Comparison of ENCODE assay signal across 9 cellular contexts in the genomic region with DNA sequence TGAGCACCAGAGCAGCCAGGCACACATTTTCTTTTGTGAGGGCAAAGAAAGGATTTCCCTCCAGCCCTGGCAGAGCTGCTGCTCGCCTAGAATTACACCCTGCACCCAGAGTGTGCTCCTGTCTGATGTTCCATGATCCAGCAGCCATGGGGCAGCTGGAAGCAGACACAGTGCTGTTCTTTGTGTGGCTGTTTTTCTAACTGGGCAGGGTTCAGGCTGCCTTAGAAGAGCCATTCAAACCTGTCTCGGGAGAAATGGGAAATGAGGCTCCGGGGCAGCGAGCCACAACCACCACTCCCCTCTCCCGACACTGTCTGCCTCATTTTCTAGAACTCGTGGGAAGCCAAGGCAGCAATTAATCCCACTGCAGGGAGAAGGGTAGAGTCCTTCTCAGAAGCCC. TPM values are rescaled to one million over a fixed set of nuclear protein-coding genes. Genes with fewer than 3 reads are reported as not detected.
A peak's percentile ranks its signal among the peaks of the same experiment; 100 is the strongest.
DNase-seq lines count a peak whose midpoint lies in the region; ATAC-seq, FAIRE-seq and TF ChIP-seq lines count a peak whose summit lies in the region.
"Had no signal": no experiment of that assay in that cellular context is flagged by ENCODE, and none has a peak within 500 bp of the region (broad histone marks: within the 10 kb centered on the region; RNA-seq: fewer than 3 reads in every experiment).

No MANE protein-coding gene starts in this region.

- no peak overlapping the region for H3K9ac ChIP-seq in HepG2 (ENCODE audit: insufficient read depth, low read depth, low read length)

- H3K27ac Mint-ChIP-seq in brain: peak overlapping the region; percentile 93 to 98 (median 98)
- H3K27ac Mint-ChIP-seq in stimulated activated memory B cell treated with anti-CD40 and anti-IgM and Interleukin-4, amounts not matched to agents 10 μg/mL and 1 μg/mL and 100 μg/mL, for 72 hours: peak overlapping the region; percentile 31

- no peak overlapping the region for H3K4me3 ChIP-seq in HepG2 (replicated peaks in 1 of 3; ENCODE audit: insufficient read depth in 1 of 3, low read depth in 2 of 3, low read length in 3 of 3)

- H3K4me1 ChIP-seq in HepG2 (ENCODE audit: insufficient read depth, low read length): peaks cover 38% of the 10 kb centered on the region

- H3K9me3 Mint-ChIP-seq in brain: peaks cover 0 to 23% (median 12%) of the 10 kb centered on the region in 5 experiments
- H3K9me3 Mint-ChIP-seq in stimulated activated memory B cell treated with anti-CD40 and anti-IgM and Interleukin-4, amounts not matched to agents 10 μg/mL and 1 μg/mL and 100 μg/mL, for 72 hours: peaks cover 4% of the 10 kb centered on the region

- intact Hi-C loops in HepG2 (cut with micrococcal nuclease; ENCODE audit: unreplicated experiment): no loop called here

- H3K27ac ChIP-seq in HepG2 (ENCODE audit: extremely low read length, insufficient read depth, low read length): no peak overlapping the region

- peak overlapping the region in 4 of 5 experiments; percentile 25 to 67 (median 56) for H3K4me3 Mint-ChIP-seq in brain
- no peak overlapping the region for H3K4me3 Mint-ChIP-seq in stimulated activated memory B cell treated with anti-CD40 and anti-IgM and Interleukin-4, amounts not matched to agents 10 μg/mL and 1 μg/mL and 100 μg/mL, for 72 hours
- H3K4me3 Mint-ChIP-seq: activated B cell treated with CpG ODN at 0.5 μM for 24 hours had no signal

- ATAC-seq in HepG2 (peak; percentile 70), GM19455 (IDR thresholded peaks at IDR 0.05; ENCODE audit: unreplicated experiment) (no peak), HG02852 (IDR thresholded peaks at IDR 0.05; ENCODE audit: unreplicated experiment) (no peak)
- no peak for ATAC-seq in stimulated activated memory B cell treated with anti-CD40 and anti-IgM and Interleukin-4, amounts not matched to agents 10 μg/mL and 1 μg/mL and 100 μg/mL, for 72 hours

- H4K20me1 ChIP-seq in HepG2 (ENCODE audit: insufficient read depth, low read length): no peaks in the 10 kb centered on the region; the same call in 1 of the 2 replicates

- no TSS peak for BruUV-seq in HepG2 (replicated peaks; lab: Mats Ljungman, UMichigan)

- no peak overlapping the region; the same call in 1 of the 2 replicates for H3K4me2 ChIP-seq in HepG2 (ENCODE audit: low read depth, low read length)

- peaks cover 55% of the 10 kb centered on the region for H3K4me1 Mint-ChIP-seq in brain
- peaks cover 32% of the 10 kb centered on the region for H3K4me1 Mint-ChIP-seq in stimulated activated memory B cell treated with anti-CD40 and anti-IgM and Interleukin-4, amounts not matched to agents 10 μg/mL and 1 μg/mL and 100 μg/mL, for 72 hours

- H2AFZ ChIP-seq in HepG2 (ENCODE audit: low read length): no peak overlapping the region

- peaks cover 50% of the 10 kb centered on the region for H3K79me2 ChIP-seq in HepG2 (ENCODE audit: insufficient read depth, low read length)

- FAIRE-seq in HepG2 (lab: Jason Lieb, UNC) (no peak), HTR-8/SVneo (lab: Jason Lieb, UNC) (no peak)

- peaks cover 6% of the 10 kb centered on the region for H3K27me3 Mint-ChIP-seq in brain
- H3K27me3 Mint-ChIP-seq in stimulated activated memory B cell treated with anti-CD40 and anti-IgM and Interleukin-4, amounts not matched to agents 10 μg/mL and 1 μg/mL and 100 μg/mL, for 72 hours: no peaks in the 10 kb centered on the region
- H3K27me3 Mint-ChIP-seq: activated B cell treated with CpG ODN at 0.5 μM for 24 hours had no signal

- H3K9me3 ChIP-seq in HepG2 (ENCODE audit: low read length): peaks cover 20% of the 10 kb centered on the region

- TF ChIP-seq EP300 in HepG2 (IDR thresholded peaks at IDR 0.05; ENCODE audit: low read depth in 2 of 2, low read length in 2 of 2) (no peak), HepG2 (CRISPR knock-in tag; IDR thresholded peaks at IDR 0.05; ENCODE audit: borderline replicate concordance) (no peak)

- TF ChIP-seq POLR2A in HepG2 (IDR thresholded peaks at IDR 0.05; ENCODE audit: insufficient read depth in 1 of 2, low read depth in 2 of 2, low read length in 2 of 2): no peak

- H3K36me3 Mint-ChIP-seq in brain: peaks cover 49% of the 10 kb centered on the region
- H3K36me3 Mint-ChIP-seq in stimulated activated memory B cell treated with anti-CD40 and anti-IgM and Interleukin-4, amounts not matched to agents 10 μg/mL and 1 μg/mL and 100 μg/mL, for 72 hours: peaks cover 64% of the 10 kb centered on the region

- CTCF ChIA-PET in HepG2 (lab: Yijun Ruan, JAX; ENCODE audit: low intra/inter-chr PET ratio, low total read pairs): no interaction called here

- DNase-seq in NCI-H2107 (lab: John Stamatoyannopoulos, UW) (peak; percentile 4), HepG2 (ENCODE audit: low spot score) (no peak), HTR-8/SVneo (ENCODE audit: insufficient read length, low spot score) (no peak)
- DNase-seq: activated B cell treated with CpG ODN at 0.5 μM for 24 hours; stimulated activated naive CD4-positive, alpha-beta T cell treated with Interleukin-2 at 50 U/mL for 16 hours had no signal

- POLR2A ChIA-PET in HepG2 (lab: Yijun Ruan, JAX): no interaction called here

- in situ Hi-C loops in HepG2 (cut with HindIII; ENCODE audit: extremely low pct_ligation_motif_present, low pct_unique_long_range_greater_than_20kb): no loop called here

- TF ChIP-seq CTCF in brain (conservative IDR thresholded peaks at IDR 0.05): no peak
- no peak for TF ChIP-seq CTCF in HepG2 (CRISPR knock-in tag; IDR thresholded peaks at IDR 0.05)

- H3K36me3 ChIP-seq in HepG2 (replicated peaks in 1 of 2; ENCODE audit: control insufficient read depth in 1 of 2, insufficient read depth in 2 of 2, low read length in 2 of 2): peaks cover 27 to 52% of the 10 kb centered on the region in 2 experiments

- no peaks in the 10 kb centered on the region for H3K27me3 ChIP-seq in HepG2 (ENCODE audit: control insufficient read depth in 1 of 2, insufficient read depth in 2 of 2, low read length in 2 of 2)

- TF ChIP-seq RAD21 in HepG2 (CRISPR knock-in tag; IDR thresholded peaks at IDR 0.05): no peak

- 70% methylated on average over 6 of the region's 6 CpGs for WGBS in HepG2 (ENCODE audit: low lambda C conversion rate)

TF ChIP-seq in HepG2, 621 proteins besides CTCF, POLR2A, EP300 and RAD21 (continues in another document):
- TF ChIP-seq ZSCAN25 (CRISPR knock-in tag; IDR thresholded peaks at IDR 0.05) (0 out of 2 replicates have a peak, but pooled peaks have one; percentile 11), ZBTB38 (CRISPR knock-in tag; IDR thresholded peaks at IDR 0.05) (peak; percentile 48; the same call in 1 of the 2 replicates), ZNF224 (CRISPR knock-in tag; IDR thresholded peaks at IDR 0.05) (0 out of 2 replicates have a peak, but pooled peaks have one; percentile 4), PAWR (CRISPR knock-in tag; IDR thresholded peaks at IDR 0.05; ENCODE audit: borderline replicate concordance) (no peak), ZNF709 (CRISPR knock-in tag; IDR thresholded peaks at IDR 0.05) (no peak), HNRNPUL1 (IDR thresholded peaks at IDR 0.05; ENCODE audit: low read depth, low read length) (no peak), NFIB (CRISPR knock-in tag; IDR thresholded peaks at IDR 0.05; ENCODE audit: borderline replicate concordance) (no peak), ZNF841 (CRISPR knock-in tag; IDR thresholded peaks at IDR 0.05; ENCODE audit: borderline replicate concordance) (no peak), ZFP1 (CRISPR knock-in tag; IDR thresholded peaks at IDR 0.05) (no peak)
- TF ChIP-seq, protein P1, sequence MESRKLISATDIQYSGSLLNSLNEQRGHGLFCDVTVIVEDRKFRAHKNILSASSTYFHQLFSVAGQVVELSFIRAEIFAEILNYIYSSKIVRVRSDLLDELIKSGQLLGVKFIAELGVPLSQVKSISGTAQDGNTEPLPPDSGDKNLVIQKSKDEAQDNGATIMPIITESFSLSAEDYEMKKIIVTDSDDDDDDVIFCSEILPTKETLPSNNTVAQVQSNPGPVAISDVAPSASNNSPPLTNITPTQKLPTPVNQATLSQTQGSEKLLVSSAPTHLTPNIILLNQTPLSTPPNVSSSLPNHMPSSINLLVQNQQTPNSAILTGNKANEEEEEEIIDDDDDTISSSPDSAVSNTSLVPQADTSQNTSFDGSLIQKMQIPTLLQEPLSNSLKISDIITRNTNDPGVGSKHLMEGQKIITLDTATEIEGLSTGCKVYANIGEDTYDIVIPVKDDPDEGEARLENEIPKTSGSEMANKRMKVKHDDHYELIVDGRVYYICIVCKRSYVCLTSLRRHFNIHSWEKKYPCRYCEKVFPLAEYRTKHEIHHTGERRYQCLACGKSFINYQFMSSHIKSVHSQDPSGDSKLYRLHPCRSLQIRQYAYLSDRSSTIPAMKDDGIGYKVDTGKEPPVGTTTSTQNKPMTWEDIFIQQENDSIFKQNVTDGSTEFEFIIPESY (CRISPR knock-in tag; IDR thresholded peaks at IDR 0.05): no peak

RNA-seq across cellular contexts. Expression of a gene that starts 28.9 kb away (rescaled TPM):
- 96.6 TPM for polyA plus RNA-seq in brain (ENCODE audit: insufficient read depth, low read depth, low replicate concordance)
- 141 and 186 TPM in 2 replicates for total RNA-seq in HepG2 (2016; rRNA removed; fragmentation: Illumina TruSeq; extraction: Trizol)
- 30.0 and 32.3 TPM in 2 replicates for total RNA-seq in HepG2 (2016; cell fraction: cytosol; rRNA removed; fragmentation: Illumina TruSeq; extraction: Trizol; ENCODE audit: low read depth)
- total RNA-seq in HepG2 (2016; cell fraction: insoluble cytoplasmic fraction; rRNA removed; fragmentation: Illumina TruSeq; extraction: Trizol): 139 and 174 TPM in 2 replicates
- 118 and 119 TPM in 2 replicates for total RNA-seq in HepG2 (2016; cell fraction: membrane; rRNA removed; fragmentation: Illumina TruSeq; extraction: Trizol)
- 60.6 and 72.1 TPM in 2 replicates for total RNA-seq in HepG2 (2016; cell fraction: nucleus; rRNA removed; fragmentation: Illumina TruSeq; extraction: Trizol)
- polyA plus RNA-seq in HepG2 (2011; rRNA removed): 80.1 and 95.5 TPM in 2 replicates
- polyA plus RNA-seq in HepG2 (2011; cell fraction: cytosol; rRNA removed): 121 and 137 TPM in 2 replicates
- 61.9 and 67.8 TPM in 2 replicates for polyA plus RNA-seq in HepG2 (2011; cell fraction: nucleus; rRNA removed)
- polyA plus RNA-seq in HepG2 (2012): 113 and 128 TPM in 2 replicates
- polyA plus RNA-seq in HepG2 (2016; cell fraction: cytosol; fragmentation: Illumina TruSeq; extraction: Trizol; ENCODE audit: low read depth): 48.2 and 51.8 TPM in 2 replicates
- polyA plus RNA-seq in HepG2 (2016; cell fraction: insoluble cytoplasmic fraction; fragmentation: Illumina TruSeq; extraction: Trizol; ENCODE audit: low read depth): 322 and 369 TPM in 2 replicates
- 139 and 153 TPM in 2 replicates for polyA plus RNA-seq in HepG2 (2016; cell fraction: membrane; fragmentation: Illumina TruSeq; extraction: Trizol; ENCODE audit: low read depth)
- 125 and 129 TPM in 2 replicates for polyA plus RNA-seq in HepG2 (2016; cell fraction: nucleus; fragmentation: Illumina TruSeq; extraction: Trizol; ENCODE audit: insufficient read depth, low read depth)
- polyA minus RNA-seq in HepG2 (2011; rRNA and poly(A)+ RNA removed; ENCODE audit: low replicate concordance): 155 and 250 TPM in 2 replicates
- 71.1 and 86.5 TPM in 2 replicates for polyA minus RNA-seq in HepG2 (2011; cell fraction: cytosol; rRNA and poly(A)+ RNA removed)
- polyA minus RNA-seq in HepG2 (2011; cell fraction: nucleus; rRNA and poly(A)+ RNA removed): 45.8 and 58.4 TPM in 2 replicates
